ENCODE assay signal across 8 cellular contexts in the genomic region with DNA sequence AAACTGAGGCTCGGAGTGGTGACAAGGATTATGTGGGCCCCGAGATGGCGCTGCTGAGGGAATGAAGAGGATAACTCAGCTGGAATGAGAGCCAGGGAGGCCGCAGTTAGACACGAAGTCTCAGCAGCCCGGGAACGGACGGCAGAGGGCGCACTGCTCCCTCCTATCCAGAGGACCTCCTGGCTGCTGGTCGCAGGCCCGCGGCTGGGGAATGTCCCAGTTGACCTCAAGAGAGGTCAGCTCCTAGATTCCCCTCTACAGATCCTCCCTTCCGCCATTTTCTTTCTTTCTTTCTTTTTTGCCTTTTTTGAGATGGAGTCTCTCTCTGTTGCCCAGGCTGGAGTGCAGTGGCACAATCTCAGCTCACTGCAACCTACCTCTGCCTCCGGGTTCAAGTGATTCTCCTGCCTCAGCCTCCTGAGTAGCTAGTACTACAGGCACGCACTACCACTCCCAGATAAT. TPM values are rescaled to one million over a fixed set of nuclear protein-coding genes. Genes with fewer than 3 reads are reported as not detected.
DNase-seq lines count a peak whose midpoint lies in the region; ATAC-seq, FAIRE-seq and TF ChIP-seq lines count a peak whose summit lies in the region.

No MANE protein-coding gene starts in this region.

- no peaks in the 10 kb centered on the region for H3K9me3 ChIP-seq in WERI-Rb-1 (ENCODE audit: severe bottlenecking)

- DNase-seq in NCI-H446 (lab: John Stamatoyannopoulos, UW) (peak; percentile 65 to 71), NCI-H446 treated with DMSO at 0.1 percent for 48 hours (lab: John Stamatoyannopoulos, UW) (no peak), NCI-H1930 (lab: John Stamatoyannopoulos, UW) (peak; percentile 35 to 70), WERI-Rb-1 (peak; percentile 93), bronchial epithelial cell (ENCODE audit: low read depth) (peak; percentile 23), kidney epithelial cell (ENCODE audit: low read depth) (no peak)
- DNase-seq in stimulated activated CD4-positive, alpha-beta T cell treated with anti-CD3 and anti-CD28 coated beads, Interleukin-2, amount 100 ng/mL, for 24 hours = peak; percentile 74 to 83

- TF ChIP-seq CTCF in WERI-Rb-1 (IDR thresholded peaks at IDR 0.05; ENCODE audit: low read depth, low read length) (peak; percentile 88), bronchial epithelial cell (IDR thresholded peaks at IDR 0.05; ENCODE audit: insufficient read depth, low read length, severe bottlenecking) (peak; percentile 56), kidney epithelial cell (IDR thresholded peaks at IDR 0.05; ENCODE audit: insufficient read depth, low read length, poor library complexity, severe bottlenecking) (peak; percentile 82)

- FAIRE-seq in bronchial epithelial cell (lab: Jason Lieb, UNC) = no peak

- no peak for ATAC-seq in HG02938 (IDR thresholded peaks at IDR 0.05; ENCODE audit: unreplicated experiment)

- H3K27ac ChIP-seq in WERI-Rb-1 = no peak overlapping the region

- H3K27me3 ChIP-seq in WERI-Rb-1 (ENCODE audit: insufficient read depth, low read depth, severe bottlenecking) (no peaks in the 10 kb centered on the region), bronchial epithelial cell (ENCODE audit: control insufficient read depth, insufficient read depth, low read length) (no peaks in the 10 kb centered on the region), kidney epithelial cell (ENCODE audit: control insufficient read depth, insufficient read depth, low read length) (no peaks in the 10 kb centered on the region)

- H3K36me3 ChIP-seq in WERI-Rb-1 = peaks cover 10% of the 10 kb centered on the region
- no peaks in the 10 kb centered on the region for H3K36me3 ChIP-seq in bronchial epithelial cell (ENCODE audit: control insufficient read depth, insufficient read depth, low read length)
- no peaks in the 10 kb centered on the region for H3K36me3 ChIP-seq in kidney epithelial cell (ENCODE audit: control insufficient read depth, insufficient read depth, low read length)

- H3K4me3 ChIP-seq in WERI-Rb-1 (ENCODE audit: low read depth, low read length) (no peak overlapping the region), bronchial epithelial cell (ENCODE audit: low read depth, low read length) (no peak overlapping the region), kidney epithelial cell (ENCODE audit: low read depth, low read length) (no peak overlapping the region)

RNA-seq across cellular contexts. Expression of gene ASPDH, which starts 24.1 kb away (rescaled TPM):
- total RNA-seq in bronchial epithelial cell = not detected in 2 replicates
- total RNA-seq in kidney epithelial cell = not detected in 2 replicates

RNA-seq across cellular contexts. Expression of gene JOSD2, which starts 26.8 kb away (rescaled TPM):
- 10.5 and 29.3 TPM in 2 replicates for total RNA-seq in bronchial epithelial cell
- 26.7 and 26.8 TPM in 2 replicates for total RNA-seq in kidney epithelial cell

RNA-seq across cellular contexts. Expression of gene LRRC4B, which starts 30.4 kb away (rescaled TPM):
- total RNA-seq in bronchial epithelial cell (not detected in 2 replicates), kidney epithelial cell (9.2 and 9.3 TPM in 2 replicates)

Comparison
In these comparisons a context has a peak if more than half of its experiments do, and no peak if none do; other contexts are left out.
1. DNase-seq: peak in NCI-H446 (2 of 2), NCI-H1930 (2 of 2), WERI-Rb-1 (single experiment), bronchial epithelial cell (single experiment) and stimulated activated CD4-positive, alpha-beta T cell treated with anti-CD3 and anti-CD28 coated beads, Interleukin-2, amount 100 ng/mL, for 24 hours (2 of 2); none in NCI-H446 treated with DMSO at 0.1 percent for 48 hours (single experiment) and kidney epithelial cell (single experiment).
2. RNA of gene LRRC4B, which starts 30.4 kb away (total RNA-seq): 9.2 to 9.3 TPM in kidney epithelial cell; not detected in bronchial epithelial cell; every median in the first group is over 10 times any median in the second.
3. Peak in every context shown above with its lines, with median percentiles within 50 percentile points of each other: CTCF ChIP-seq.